1 cellular context compared by ENCODE assay signal in the genomic region with DNA sequence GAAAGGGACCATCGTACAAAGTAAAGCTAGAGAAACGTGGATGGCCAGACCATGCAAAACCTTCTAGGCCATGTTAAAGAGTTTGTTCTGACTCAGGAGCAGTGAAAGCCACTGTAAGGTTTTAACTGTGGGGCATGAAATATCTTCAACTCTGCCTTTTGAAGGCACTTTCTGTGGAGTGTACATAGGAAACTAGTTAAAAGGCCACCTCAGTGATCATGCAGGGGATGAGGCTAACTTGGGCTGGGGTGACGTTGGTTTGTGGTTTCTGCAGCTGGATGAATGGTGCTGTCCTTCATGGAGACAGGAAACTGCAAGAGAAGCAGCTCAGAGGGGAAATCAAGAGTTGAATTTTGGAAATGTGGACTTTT.
TF ChIP-seq lines count a peak whose summit lies in the region.

No MANE protein-coding gene starts in this region.

TF ChIP-seq in HepG2, 621 proteins besides CTCF, POLR2A, EP300 and RAD21 (continued from another document):
- no peak for TF ChIP-seq SALL1 (CRISPR knock-in tag; IDR thresholded peaks at IDR 0.05)
- TF ChIP-seq ARHGAP35 (CRISPR knock-in tag; IDR thresholded peaks at IDR 0.05; ENCODE audit: borderline replicate concordance), result no peak
- no peak for TF ChIP-seq ZNF570 (CRISPR knock-in tag; IDR thresholded peaks at IDR 0.05; ENCODE audit: borderline replicate concordance)
- TF ChIP-seq, protein P1, sequence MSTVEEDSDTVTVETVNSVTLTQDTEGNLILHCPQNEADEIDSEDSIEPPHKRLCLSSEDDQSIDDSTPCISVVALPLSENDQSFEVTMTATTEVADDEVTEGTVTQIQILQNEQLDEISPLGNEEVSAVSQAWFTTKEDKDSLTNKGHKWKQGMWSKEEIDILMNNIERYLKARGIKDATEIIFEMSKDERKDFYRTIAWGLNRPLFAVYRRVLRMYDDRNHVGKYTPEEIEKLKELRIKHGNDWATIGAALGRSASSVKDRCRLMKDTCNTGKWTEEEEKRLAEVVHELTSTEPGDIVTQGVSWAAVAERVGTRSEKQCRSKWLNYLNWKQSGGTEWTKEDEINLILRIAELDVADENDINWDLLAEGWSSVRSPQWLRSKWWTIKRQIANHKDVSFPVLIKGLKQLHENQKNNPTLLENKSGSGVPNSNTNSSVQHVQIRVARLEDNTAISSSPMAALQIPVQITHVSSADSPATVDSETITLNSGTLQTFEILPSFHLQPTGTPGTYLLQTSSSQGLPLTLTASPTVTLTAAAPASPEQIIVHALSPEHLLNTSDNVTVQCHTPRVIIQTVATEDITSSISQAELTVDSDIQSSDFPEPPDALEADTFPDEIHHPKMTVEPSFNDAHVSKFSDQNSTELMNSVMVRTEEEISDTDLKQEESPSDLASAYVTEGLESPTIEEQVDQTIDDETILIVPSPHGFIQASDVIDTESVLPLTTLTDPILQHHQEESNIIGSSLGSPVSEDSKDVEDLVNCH (CRISPR knock-in tag; IDR thresholded peaks at IDR 0.05), result no peak
- TF ChIP-seq, protein P2, sequence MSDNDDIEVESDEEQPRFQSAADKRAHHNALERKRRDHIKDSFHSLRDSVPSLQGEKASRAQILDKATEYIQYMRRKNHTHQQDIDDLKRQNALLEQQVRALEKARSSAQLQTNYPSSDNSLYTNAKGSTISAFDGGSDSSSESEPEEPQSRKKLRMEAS (IDR thresholded peaks at IDR 0.05), result no peak
- no peak for TF ChIP-seq ZNF557 (CRISPR knock-in tag; IDR thresholded peaks at IDR 0.05)
- TF ChIP-seq, protein P3, sequence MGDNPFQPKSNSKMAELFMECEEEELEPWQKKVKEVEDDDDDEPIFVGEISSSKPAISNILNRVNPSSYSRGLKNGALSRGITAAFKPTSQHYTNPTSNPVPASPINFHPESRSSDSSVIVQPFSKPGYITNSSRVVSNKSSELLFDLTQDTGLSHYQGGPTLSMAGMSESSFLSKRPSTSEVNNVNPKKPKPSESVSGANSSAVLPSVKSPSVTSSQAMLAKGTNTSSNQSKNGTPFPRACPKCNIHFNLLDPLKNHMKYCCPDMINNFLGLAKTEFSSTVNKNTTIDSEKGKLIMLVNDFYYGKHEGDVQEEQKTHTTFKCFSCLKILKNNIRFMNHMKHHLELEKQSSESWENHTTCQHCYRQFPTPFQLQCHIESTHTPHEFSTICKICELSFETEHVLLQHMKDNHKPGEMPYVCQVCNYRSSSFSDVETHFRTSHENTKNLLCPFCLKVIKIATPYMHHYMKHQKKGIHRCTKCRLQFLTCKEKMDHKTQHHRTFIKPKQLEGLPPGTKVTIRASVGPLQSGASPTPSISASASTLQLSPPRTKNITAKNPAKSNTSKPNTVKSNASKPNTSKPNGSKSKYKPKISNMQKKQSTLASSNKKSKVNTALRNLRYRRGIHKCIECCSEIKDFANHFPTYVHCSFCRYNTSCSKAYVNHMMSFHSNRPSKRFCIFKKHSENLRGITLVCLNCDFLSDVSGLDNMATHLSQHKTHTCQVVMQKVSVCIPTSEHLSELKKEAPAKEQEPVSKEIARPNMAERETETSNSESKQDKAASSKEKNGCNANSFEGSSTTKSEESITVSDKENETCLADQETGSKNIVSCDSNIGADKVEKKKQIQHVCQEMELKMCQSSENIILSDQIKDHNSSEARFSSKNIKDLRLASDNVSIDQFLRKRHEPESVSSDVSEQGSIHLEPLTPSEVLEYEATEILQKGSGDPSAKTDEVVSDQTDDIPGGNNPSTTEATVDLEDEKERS (CRISPR knock-in tag; IDR thresholded peaks at IDR 0.05), result no peak
- no peak for TF ChIP-seq GFI1 (CRISPR knock-in tag; IDR thresholded peaks at IDR 0.05; ENCODE audit: borderline replicate concordance)
- TF ChIP-seq, protein P4, sequence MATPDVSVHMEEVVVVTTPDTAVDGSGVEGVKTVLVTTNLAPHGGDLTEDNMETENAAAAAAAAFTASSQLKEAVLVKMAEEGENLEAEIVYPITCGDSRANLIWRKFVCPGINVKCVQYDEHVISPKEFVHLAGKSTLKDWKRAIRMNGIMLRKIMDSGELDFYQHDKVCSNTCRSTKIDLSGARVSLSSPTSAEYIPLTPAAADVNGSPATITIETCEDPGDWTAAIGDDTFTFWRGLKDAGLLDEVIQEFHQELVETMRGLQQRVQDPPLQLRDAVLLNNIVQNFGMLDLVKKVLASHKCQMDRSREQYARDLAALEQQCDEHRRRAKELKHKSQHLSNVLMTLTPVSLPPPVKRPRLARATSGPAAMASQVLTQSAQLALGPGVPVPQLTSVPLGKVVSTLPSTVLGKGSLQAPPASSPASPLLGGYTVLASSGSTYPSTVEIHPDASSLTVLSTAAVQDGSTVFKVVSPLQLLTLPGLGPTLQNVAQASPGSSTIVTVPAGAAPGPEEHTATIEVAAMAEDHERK (CRISPR knock-in tag; IDR thresholded peaks at IDR 0.05; ENCODE audit: low read depth), result no peak
- no peak for TF ChIP-seq EED (CRISPR knock-in tag; IDR thresholded peaks at IDR 0.05)
- no peak for TF ChIP-seq SETDB1 (CRISPR knock-in tag; IDR thresholded peaks at IDR 0.05; ENCODE audit: borderline replicate concordance)
- TF ChIP-seq GATAD2A (CRISPR knock-in tag; IDR thresholded peaks at IDR 0.05), result no peak
- TF ChIP-seq U2AF1 (optimal IDR thresholded peaks at IDR 0.05; ENCODE audit: low read depth, low read length), result no peak
- TF ChIP-seq PITX1 (CRISPR knock-in tag; IDR thresholded peaks at IDR 0.05), result no peak
- TF ChIP-seq, protein P5, sequence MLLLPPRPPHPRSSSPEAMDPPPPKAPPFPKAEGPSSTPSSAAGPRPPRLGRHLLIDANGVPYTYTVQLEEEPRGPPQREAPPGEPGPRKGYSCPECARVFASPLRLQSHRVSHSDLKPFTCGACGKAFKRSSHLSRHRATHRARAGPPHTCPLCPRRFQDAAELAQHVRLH (CRISPR knock-in tag; IDR thresholded peaks at IDR 0.05; ENCODE audit: borderline replicate concordance, low read depth), result no peak
- no peak for TF ChIP-seq ZNF766 (CRISPR knock-in tag; IDR thresholded peaks at IDR 0.05; ENCODE audit: borderline replicate concordance)
- TF ChIP-seq, protein P6, sequence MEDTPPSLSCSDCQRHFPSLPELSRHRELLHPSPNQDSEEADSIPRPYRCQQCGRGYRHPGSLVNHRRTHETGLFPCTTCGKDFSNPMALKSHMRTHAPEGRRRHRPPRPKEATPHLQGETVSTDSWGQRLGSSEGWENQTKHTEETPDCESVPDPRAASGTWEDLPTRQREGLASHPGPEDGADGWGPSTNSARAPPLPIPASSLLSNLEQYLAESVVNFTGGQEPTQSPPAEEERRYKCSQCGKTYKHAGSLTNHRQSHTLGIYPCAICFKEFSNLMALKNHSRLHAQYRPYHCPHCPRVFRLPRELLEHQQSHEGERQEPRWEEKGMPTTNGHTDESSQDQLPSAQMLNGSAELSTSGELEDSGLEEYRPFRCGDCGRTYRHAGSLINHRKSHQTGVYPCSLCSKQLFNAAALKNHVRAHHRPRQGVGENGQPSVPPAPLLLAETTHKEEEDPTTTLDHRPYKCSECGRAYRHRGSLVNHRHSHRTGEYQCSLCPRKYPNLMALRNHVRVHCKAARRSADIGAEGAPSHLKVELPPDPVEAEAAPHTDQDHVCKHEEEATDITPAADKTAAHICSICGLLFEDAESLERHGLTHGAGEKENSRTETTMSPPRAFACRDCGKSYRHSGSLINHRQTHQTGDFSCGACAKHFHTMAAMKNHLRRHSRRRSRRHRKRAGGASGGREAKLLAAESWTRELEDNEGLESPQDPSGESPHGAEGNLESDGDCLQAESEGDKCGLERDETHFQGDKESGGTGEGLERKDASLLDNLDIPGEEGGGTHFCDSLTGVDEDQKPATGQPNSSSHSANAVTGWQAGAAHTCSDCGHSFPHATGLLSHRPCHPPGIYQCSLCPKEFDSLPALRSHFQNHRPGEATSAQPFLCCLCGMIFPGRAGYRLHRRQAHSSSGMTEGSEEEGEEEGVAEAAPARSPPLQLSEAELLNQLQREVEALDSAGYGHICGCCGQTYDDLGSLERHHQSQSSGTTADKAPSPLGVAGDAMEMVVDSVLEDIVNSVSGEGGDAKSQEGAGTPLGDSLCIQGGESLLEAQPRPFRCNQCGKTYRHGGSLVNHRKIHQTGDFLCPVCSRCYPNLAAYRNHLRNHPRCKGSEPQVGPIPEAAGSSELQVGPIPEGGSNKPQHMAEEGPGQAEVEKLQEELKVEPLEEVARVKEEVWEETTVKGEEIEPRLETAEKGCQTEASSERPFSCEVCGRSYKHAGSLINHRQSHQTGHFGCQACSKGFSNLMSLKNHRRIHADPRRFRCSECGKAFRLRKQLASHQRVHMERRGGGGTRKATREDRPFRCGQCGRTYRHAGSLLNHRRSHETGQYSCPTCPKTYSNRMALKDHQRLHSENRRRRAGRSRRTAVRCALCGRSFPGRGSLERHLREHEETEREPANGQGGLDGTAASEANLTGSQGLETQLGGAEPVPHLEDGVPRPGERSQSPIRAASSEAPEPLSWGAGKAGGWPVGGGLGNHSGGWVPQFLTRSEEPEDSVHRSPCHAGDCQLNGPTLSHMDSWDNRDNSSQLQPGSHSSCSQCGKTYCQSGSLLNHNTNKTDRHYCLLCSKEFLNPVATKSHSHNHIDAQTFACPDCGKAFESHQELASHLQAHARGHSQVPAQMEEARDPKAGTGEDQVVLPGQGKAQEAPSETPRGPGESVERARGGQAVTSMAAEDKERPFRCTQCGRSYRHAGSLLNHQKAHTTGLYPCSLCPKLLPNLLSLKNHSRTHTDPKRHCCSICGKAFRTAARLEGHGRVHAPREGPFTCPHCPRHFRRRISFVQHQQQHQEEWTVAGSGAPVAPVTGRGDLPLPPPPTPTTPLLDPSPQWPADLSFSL (CRISPR knock-in tag; IDR thresholded peaks at IDR 0.05), result no peak
